26 cellular contexts compared by ENCODE assay signal in the genomic region with DNA sequence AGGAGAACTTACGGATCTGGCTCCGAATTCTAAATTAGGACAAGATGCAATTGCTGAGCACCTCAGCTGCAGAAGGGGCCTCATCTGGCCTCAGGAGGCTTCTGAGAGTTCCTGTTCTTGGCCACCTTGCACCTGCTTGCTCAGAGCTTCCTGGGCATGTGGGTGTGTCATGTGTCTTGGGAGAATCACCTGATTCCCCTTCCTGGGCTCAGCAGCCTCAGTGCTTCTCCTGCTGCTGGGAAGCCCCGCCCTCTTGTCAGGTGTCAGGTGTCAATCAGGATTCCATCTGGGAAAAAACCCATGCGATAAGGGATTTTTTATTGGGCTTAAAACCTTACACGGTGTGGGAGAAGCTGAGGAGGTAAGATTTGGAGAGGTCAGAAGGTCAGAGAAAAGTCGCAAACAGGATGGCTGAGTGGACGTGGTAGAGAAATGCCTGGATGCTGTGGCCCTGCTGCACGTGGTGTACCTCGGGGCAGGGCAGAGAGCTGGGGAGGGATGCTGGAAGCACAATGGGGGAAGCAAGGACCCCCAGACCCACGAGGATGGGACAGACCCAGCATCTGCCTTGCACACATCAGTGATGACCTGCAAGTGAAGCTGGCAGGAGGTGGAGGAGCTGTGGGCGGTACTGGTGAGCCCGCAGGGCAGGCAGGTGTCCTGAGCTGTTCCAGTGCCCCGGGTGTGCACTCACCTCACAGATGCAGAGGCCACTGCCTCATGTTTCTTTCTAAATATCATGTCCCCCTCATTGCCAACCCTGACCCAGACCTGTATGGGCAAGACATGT.
"Had no signal": no experiment of that assay in that cellular context is flagged by ENCODE, and none has a peak within 500 bp of the region (broad histone marks: within the 10 kb centered on the region; RNA-seq: fewer than 3 reads in every experiment).

No MANE protein-coding gene starts in this region.

- H3K27me3 Mint-ChIP-seq: activated CD4-positive, alpha-beta memory T cell treated with anti-CD3 and anti-CD28 coated beads for 36 hours; activated CD4-positive, alpha-beta T cell treated with anti-CD3 and anti-CD28 coated beads for 36 hours; activated naive CD8-positive, alpha-beta T cell treated with anti-CD3 and anti-CD28 coated beads, Interleukin-2, amount 10 ng/mL, durations not matched to agents 7 days and 5 days; stimulated activated naive CD8-positive, alpha-beta T cell treated with anti-CD3 and anti-CD28 coated beads, Interleukin-15, amount 100 ng/mL, for 72 hours had no signal

- H3K27me3 ChIP-seq: body of pancreas, dorsolateral prefrontal cortex, neutrophil, pancreas, right lobe of liver had no signal

- H3K36me3 ChIP-seq: neutrophil, pancreas, right lobe of liver, suprapubic skin had no signal

- H3K27ac ChIP-seq: body of pancreas, dorsolateral prefrontal cortex, epithelial cell of prostate, neutrophil, pancreas, right lobe of liver, suprapubic skin had no signal

- ATAC-seq: activated CD4-positive, alpha-beta T cell treated with anti-CD3 and anti-CD28 coated beads for 36 hours; body of pancreas; naive thymus-derived CD8-positive, alpha-beta T cell; pancreas; right lobe of liver; stimulated activated naive CD8-positive, alpha-beta T cell treated with anti-CD3 and anti-CD28 coated beads, Interleukin-15, amount 100 ng/mL, for 72 hours had no signal

- H3K27ac Mint-ChIP-seq: activated CD4-positive, alpha-beta memory T cell treated with anti-CD3 and anti-CD28 coated beads for 36 hours; activated CD4-positive, alpha-beta T cell treated with anti-CD3 and anti-CD28 coated beads for 36 hours; activated naive CD8-positive, alpha-beta T cell treated with anti-CD3 and anti-CD28 coated beads, Interleukin-2, amount 10 ng/mL, durations not matched to agents 7 days and 5 days; activated T-helper 1 cell treated with anti-CD3 and anti-CD28 coated beads, Interleukin-12 subunit alpha, Interleukin-12 subunit beta, Interleukin-2, Interleukin-4 antibody, amounts not matched to agents 30 ng/mL and 10 ng/mL and 1 ng/mL, durations not matched to agents 14 hours and 24 hours and 36 hours; naive thymus-derived CD8-positive, alpha-beta T cell; stimulated activated naive CD8-positive, alpha-beta T cell treated with anti-CD3 and anti-CD28 coated beads, Interleukin-15, amount 100 ng/mL, for 72 hours; T-helper 2 cell treated with Interferon-gamma antibody and Interleukin-4, amounts not matched to agents 5 μg/mL and 100 μg/mL, for 36 hours had no signal

- DNase-seq: activated CD4-positive, alpha-beta memory T cell treated with anti-CD3 and anti-CD28 coated beads for 36 hours; activated CD4-positive, alpha-beta T cell treated with anti-CD3 and anti-CD28 coated beads for 36 hours; activated naive CD4-positive, alpha-beta T cell; activated naive CD8-positive, alpha-beta T cell treated with anti-CD3 and anti-CD28 coated beads, Interleukin-2, amount 10 ng/mL, durations not matched to agents 7 days and 5 days; activated T-cell treated with anti-CD3 and anti-CD28 coated beads for 4 hours; body of pancreas; caudate nucleus; foreskin melanocyte; glutamatergic neuron; hypothalamus; kidney glomerular epithelial cell; mesenchymal stem cell; naive thymus-derived CD8-positive, alpha-beta T cell; pancreas; right lobe of liver; stimulated activated CD4-positive, alpha-beta T cell treated with anti-CD3 and anti-CD28 coated beads, Interleukin-4, amount 100 ng/mL, for 1 hour; stimulated activated naive CD8-positive, alpha-beta T cell treated with anti-CD3 and anti-CD28 coated beads, Interleukin-15, amount 100 ng/mL, for 72 hours; SW 1271; trophoblast cell had no signal

- H3K4me3 ChIP-seq: body of pancreas, dorsolateral prefrontal cortex, pancreas, right lobe of liver, smooth muscle cell, suprapubic skin had no signal

- H3K36me3 Mint-ChIP-seq: activated CD4-positive, alpha-beta memory T cell treated with anti-CD3 and anti-CD28 coated beads for 36 hours; activated naive CD8-positive, alpha-beta T cell treated with anti-CD3 and anti-CD28 coated beads, Interleukin-2, amount 10 ng/mL, durations not matched to agents 7 days and 5 days; naive thymus-derived CD8-positive, alpha-beta T cell had no signal

- H3K4me3 Mint-ChIP-seq: activated CD4-positive, alpha-beta memory T cell treated with anti-CD3 and anti-CD28 coated beads for 36 hours; activated CD4-positive, alpha-beta T cell treated with anti-CD3 and anti-CD28 coated beads for 36 hours; activated naive CD8-positive, alpha-beta T cell treated with anti-CD3 and anti-CD28 coated beads, Interleukin-2, amount 10 ng/mL, durations not matched to agents 7 days and 5 days; activated T-helper 1 cell treated with anti-CD3 and anti-CD28 coated beads, Interleukin-12 subunit alpha, Interleukin-12 subunit beta, Interleukin-2, Interleukin-4 antibody, amounts not matched to agents 30 ng/mL and 10 ng/mL and 1 ng/mL, durations not matched to agents 14 hours and 24 hours and 36 hours; naive thymus-derived CD8-positive, alpha-beta T cell; stimulated activated naive CD8-positive, alpha-beta T cell treated with anti-CD3 and anti-CD28 coated beads, Interleukin-15, amount 100 ng/mL, for 72 hours; T-helper 2 cell treated with Interferon-gamma antibody and Interleukin-4, amounts not matched to agents 5 μg/mL and 100 μg/mL, for 36 hours had no signal

- H3K4me1 ChIP-seq: body of pancreas, pancreas, right lobe of liver, suprapubic skin had no signal

- H3K4me1 Mint-ChIP-seq: activated CD4-positive, alpha-beta T cell treated with anti-CD3 and anti-CD28 coated beads for 36 hours; activated naive CD8-positive, alpha-beta T cell treated with anti-CD3 and anti-CD28 coated beads, Interleukin-2, amount 10 ng/mL, durations not matched to agents 7 days and 5 days; naive thymus-derived CD8-positive, alpha-beta T cell; stimulated activated naive CD8-positive, alpha-beta T cell treated with anti-CD3 and anti-CD28 coated beads, Interleukin-15, amount 100 ng/mL, for 72 hours had no signal

- H3K9me3 ChIP-seq: body of pancreas, pancreas, right lobe of liver had no signal

- H3K9me3 Mint-ChIP-seq: activated CD4-positive, alpha-beta memory T cell treated with anti-CD3 and anti-CD28 coated beads for 36 hours; activated naive CD8-positive, alpha-beta T cell treated with anti-CD3 and anti-CD28 coated beads, Interleukin-2, amount 10 ng/mL, durations not matched to agents 7 days and 5 days; activated T-helper 1 cell treated with anti-CD3 and anti-CD28 coated beads, Interleukin-12 subunit alpha, Interleukin-12 subunit beta, Interleukin-2, Interleukin-4 antibody, amounts not matched to agents 30 ng/mL and 10 ng/mL and 1 ng/mL, durations not matched to agents 14 hours and 24 hours and 36 hours; naive thymus-derived CD8-positive, alpha-beta T cell; stimulated activated naive CD8-positive, alpha-beta T cell treated with anti-CD3 and anti-CD28 coated beads, Interleukin-15, amount 100 ng/mL, for 72 hours; T-helper 2 cell treated with Interferon-gamma antibody and Interleukin-4, amounts not matched to agents 5 μg/mL and 100 μg/mL, for 36 hours had no signal
